1 cellular context compared by ENCODE assay signal in the genomic region with DNA sequence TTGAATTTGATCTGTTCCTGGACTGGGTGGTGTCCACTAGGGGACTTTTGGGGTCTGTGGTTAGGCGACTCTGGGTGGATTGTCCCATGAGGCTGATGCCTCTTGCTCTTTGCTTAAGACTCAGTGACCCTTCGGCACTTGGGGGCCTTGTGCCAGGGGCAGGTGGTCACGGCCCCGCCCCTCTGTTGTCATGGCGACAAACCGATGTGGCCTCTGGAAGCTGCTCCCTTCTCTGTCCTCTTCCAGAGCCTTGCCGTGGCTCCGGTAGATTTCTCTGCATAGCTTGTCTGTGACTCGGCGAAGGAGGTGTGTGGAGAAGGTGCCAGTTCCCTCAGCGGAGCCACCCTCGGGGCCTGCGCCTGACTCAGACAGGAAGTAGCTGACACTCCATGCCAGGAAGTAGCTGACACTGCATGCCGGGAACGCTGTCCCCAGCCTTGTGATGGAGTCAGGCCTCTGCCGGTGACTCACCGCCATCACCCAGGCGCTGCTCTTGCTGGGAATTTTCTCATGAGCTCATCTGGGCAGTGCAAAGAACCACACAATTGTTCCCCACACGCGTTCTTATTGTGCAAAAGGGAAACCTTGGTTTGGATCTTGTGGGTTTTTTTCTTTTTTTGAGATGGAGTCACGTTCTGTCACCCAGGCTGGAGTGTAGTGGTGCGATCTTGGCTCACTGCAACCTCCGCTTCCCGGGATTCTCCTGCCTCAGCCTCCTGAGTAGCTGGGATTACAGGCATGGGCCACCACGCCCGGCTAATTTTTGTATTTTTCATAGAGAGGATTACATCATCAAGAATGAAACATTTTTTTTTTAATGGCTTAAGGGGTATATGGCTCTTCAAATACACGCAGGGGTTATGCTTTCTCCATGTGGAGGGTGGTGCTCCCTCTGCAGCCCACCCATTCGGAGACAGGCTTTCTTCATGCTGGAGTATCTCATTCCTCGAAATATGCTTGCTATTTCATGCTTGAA.
TF ChIP-seq lines count a peak whose summit lies in the region.

No MANE protein-coding gene starts in this region.

TF ChIP-seq in K562, 482 proteins besides CTCF, POLR2A, EP300 and RAD21 (continued from another document and continues in another):
- TF ChIP-seq, protein P1, sequence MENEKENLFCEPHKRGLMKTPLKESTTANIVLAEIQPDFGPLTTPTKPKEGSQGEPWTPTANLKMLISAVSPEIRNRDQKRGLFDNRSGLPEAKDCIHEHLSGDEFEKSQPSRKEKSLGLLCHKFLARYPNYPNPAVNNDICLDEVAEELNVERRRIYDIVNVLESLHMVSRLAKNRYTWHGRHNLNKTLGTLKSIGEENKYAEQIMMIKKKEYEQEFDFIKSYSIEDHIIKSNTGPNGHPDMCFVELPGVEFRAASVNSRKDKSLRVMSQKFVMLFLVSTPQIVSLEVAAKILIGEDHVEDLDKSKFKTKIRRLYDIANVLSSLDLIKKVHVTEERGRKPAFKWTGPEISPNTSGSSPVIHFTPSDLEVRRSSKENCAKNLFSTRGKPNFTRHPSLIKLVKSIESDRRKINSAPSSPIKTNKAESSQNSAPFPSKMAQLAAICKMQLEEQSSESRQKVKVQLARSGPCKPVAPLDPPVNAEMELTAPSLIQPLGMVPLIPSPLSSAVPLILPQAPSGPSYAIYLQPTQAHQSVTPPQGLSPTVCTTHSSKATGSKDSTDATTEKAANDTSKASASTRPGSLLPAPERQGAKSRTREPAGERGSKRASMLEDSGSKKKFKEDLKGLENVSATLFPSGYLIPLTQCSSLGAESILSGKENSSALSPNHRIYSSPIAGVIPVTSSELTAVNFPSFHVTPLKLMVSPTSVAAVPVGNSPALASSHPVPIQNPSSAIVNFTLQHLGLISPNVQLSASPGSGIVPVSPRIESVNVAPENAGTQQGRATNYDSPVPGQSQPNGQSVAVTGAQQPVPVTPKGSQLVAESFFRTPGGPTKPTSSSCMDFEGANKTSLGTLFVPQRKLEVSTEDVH (IDR thresholded peaks at IDR 0.05; ENCODE audit: low read depth, partially characterized antibody): peak; percentile 37
- no peak for TF ChIP-seq BCL6 (CRISPR knock-in tag; IDR thresholded peaks at IDR 0.05)
- TF ChIP-seq KLF1 (tag; IDR thresholded peaks at IDR 0.05): peak; percentile 51; the same call in 1 of the 2 replicates
- peak; percentile 66; the same call in 1 of the 2 replicates for TF ChIP-seq C11orf30 (IDR thresholded peaks at IDR 0.05; ENCODE audit: low read depth)
- peak in 1 of 2 experiments; percentile 53; a peak in 3 of 4 replicates for TF ChIP-seq NRF1 (conservative IDR thresholded peaks at IDR 0.05 in 1 of 2, IDR thresholded peaks at IDR 0.05 in 1 of 2)
- no peak for TF ChIP-seq NUFIP1 (IDR thresholded peaks at IDR 0.05; ENCODE audit: partially characterized antibody)
- no peak for TF ChIP-seq E2F3 (CRISPR knock-in tag; IDR thresholded peaks at IDR 0.05)
- TF ChIP-seq, protein P2, sequence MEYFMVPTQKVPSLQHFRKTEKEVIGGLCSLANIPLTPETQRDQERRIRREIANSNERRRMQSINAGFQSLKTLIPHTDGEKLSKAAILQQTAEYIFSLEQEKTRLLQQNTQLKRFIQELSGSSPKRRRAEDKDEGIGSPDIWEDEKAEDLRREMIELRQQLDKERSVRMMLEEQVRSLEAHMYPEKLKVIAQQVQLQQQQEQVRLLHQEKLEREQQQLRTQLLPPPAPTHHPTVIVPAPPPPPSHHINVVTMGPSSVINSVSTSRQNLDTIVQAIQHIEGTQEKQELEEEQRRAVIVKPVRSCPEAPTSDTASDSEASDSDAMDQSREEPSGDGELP (CRISPR knock-in tag; IDR thresholded peaks at IDR 0.05; ENCODE audit: borderline replicate concordance): peak; percentile 57; the same call in 1 of the 2 replicates
- peak; percentile 60 for TF ChIP-seq PHF20 (IDR thresholded peaks at IDR 0.05; ENCODE audit: partially characterized antibody)
- no peak for TF ChIP-seq GTF2F1 (IDR thresholded peaks at IDR 0.05; ENCODE audit: low read depth, low read length)
- TF ChIP-seq SMAD3 (CRISPR knock-in tag; conservative IDR thresholded peaks at IDR 0.05): no peak
- TF ChIP-seq JUND (IDR thresholded peaks at IDR 0.05; ENCODE audit: borderline replicate concordance, low read depth, low read length): peak; percentile 89
- TF ChIP-seq JUND (tag; IDR thresholded peaks at IDR 0.05; ENCODE audit: borderline replicate concordance, low read depth, low read length): peak; percentile 86
- TF ChIP-seq, protein P3, sequence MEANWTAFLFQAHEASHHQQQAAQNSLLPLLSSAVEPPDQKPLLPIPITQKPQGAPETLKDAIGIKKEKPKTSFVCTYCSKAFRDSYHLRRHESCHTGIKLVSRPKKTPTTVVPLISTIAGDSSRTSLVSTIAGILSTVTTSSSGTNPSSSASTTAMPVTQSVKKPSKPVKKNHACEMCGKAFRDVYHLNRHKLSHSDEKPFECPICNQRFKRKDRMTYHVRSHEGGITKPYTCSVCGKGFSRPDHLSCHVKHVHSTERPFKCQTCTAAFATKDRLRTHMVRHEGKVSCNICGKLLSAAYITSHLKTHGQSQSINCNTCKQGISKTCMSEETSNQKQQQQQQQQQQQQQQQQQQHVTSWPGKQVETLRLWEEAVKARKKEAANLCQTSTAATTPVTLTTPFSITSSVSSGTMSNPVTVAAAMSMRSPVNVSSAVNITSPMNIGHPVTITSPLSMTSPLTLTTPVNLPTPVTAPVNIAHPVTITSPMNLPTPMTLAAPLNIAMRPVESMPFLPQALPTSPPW (CRISPR knock-in tag; IDR thresholded peaks at IDR 0.05): peak; percentile 33
- TF ChIP-seq ETV1 (tag; conservative IDR thresholded peaks at IDR 0.05; ENCODE audit: low read depth): peak; percentile 81
- TF ChIP-seq KHSRP (IDR thresholded peaks at IDR 0.05): no peak
- no peak for TF ChIP-seq SREBF1 (IDR thresholded peaks at IDR 0.05; ENCODE audit: borderline replicate concordance, low read depth, low read length)
- TF ChIP-seq ZC3H4 (CRISPR knock-in tag; IDR thresholded peaks at IDR 0.05; ENCODE audit: borderline replicate concordance): no peak
- no peak for TF ChIP-seq ZNF780A (CRISPR knock-in tag; IDR thresholded peaks at IDR 0.05)
- TF ChIP-seq ZNF143 (CRISPR knock-in tag; IDR thresholded peaks at IDR 0.05): peak; percentile 74
- no peak for TF ChIP-seq ZKSCAN3 (CRISPR knock-in tag; IDR thresholded peaks at IDR 0.05)
- TF ChIP-seq GABPB1 (CRISPR knock-in tag; IDR thresholded peaks at IDR 0.05): peak; percentile 87
- TF ChIP-seq ILF3 (IDR thresholded peaks at IDR 0.05; ENCODE audit: borderline replicate concordance): no peak
- TF ChIP-seq, protein P4, sequence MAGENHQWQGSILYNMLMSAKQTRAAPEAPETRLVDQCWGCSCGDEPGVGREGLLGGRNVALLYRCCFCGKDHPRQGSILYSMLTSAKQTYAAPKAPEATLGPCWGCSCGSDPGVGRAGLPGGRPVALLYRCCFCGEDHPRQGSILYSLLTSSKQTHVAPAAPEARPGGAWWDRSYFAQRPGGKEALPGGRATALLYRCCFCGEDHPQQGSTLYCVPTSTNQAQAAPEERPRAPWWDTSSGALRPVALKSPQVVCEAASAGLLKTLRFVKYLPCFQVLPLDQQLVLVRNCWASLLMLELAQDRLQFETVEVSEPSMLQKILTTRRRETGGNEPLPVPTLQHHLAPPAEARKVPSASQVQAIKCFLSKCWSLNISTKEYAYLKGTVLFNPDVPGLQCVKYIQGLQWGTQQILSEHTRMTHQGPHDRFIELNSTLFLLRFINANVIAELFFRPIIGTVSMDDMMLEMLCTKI (IDR thresholded peaks at IDR 0.05; ENCODE audit: partially characterized antibody): no peak
- no peak for TF ChIP-seq HLTF (IDR thresholded peaks at IDR 0.05)
- TF ChIP-seq TCF7 (IDR thresholded peaks at IDR 0.05; ENCODE audit: borderline replicate concordance): no peak
- no peak for TF ChIP-seq ZNF280B (CRISPR knock-in tag; IDR thresholded peaks at IDR 0.05)
- 0 out of 4 replicates have a peak, but pooled peaks of 1 of the 2 experiments have one; percentile 37 for TF ChIP-seq ZNF639 (CRISPR knock-in tag; conservative IDR thresholded peaks at IDR 0.05 in 1 of 2, IDR thresholded peaks at IDR 0.05 in 1 of 2)
- no peak for TF ChIP-seq ZNF232 (CRISPR knock-in tag; IDR thresholded peaks at IDR 0.05)
- TF ChIP-seq, protein P5, sequence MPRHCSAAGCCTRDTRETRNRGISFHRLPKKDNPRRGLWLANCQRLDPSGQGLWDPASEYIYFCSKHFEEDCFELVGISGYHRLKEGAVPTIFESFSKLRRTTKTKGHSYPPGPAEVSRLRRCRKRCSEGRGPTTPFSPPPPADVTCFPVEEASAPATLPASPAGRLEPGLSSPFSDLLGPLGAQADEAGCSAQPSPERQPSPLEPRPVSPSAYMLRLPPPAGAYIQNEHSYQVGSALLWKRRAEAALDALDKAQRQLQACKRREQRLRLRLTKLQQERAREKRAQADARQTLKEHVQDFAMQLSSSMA (CRISPR knock-in tag; IDR thresholded peaks at IDR 0.05): no peak
- no peak for TF ChIP-seq ZNF444 (CRISPR knock-in tag; IDR thresholded peaks at IDR 0.05)
- no peak for TF ChIP-seq TAF15 (IDR thresholded peaks at IDR 0.05; ENCODE audit: low read depth, low read length)
- peak; percentile 73 for TF ChIP-seq CREM (IDR thresholded peaks at IDR 0.05; ENCODE audit: low read depth)
- TF ChIP-seq, protein P6, sequence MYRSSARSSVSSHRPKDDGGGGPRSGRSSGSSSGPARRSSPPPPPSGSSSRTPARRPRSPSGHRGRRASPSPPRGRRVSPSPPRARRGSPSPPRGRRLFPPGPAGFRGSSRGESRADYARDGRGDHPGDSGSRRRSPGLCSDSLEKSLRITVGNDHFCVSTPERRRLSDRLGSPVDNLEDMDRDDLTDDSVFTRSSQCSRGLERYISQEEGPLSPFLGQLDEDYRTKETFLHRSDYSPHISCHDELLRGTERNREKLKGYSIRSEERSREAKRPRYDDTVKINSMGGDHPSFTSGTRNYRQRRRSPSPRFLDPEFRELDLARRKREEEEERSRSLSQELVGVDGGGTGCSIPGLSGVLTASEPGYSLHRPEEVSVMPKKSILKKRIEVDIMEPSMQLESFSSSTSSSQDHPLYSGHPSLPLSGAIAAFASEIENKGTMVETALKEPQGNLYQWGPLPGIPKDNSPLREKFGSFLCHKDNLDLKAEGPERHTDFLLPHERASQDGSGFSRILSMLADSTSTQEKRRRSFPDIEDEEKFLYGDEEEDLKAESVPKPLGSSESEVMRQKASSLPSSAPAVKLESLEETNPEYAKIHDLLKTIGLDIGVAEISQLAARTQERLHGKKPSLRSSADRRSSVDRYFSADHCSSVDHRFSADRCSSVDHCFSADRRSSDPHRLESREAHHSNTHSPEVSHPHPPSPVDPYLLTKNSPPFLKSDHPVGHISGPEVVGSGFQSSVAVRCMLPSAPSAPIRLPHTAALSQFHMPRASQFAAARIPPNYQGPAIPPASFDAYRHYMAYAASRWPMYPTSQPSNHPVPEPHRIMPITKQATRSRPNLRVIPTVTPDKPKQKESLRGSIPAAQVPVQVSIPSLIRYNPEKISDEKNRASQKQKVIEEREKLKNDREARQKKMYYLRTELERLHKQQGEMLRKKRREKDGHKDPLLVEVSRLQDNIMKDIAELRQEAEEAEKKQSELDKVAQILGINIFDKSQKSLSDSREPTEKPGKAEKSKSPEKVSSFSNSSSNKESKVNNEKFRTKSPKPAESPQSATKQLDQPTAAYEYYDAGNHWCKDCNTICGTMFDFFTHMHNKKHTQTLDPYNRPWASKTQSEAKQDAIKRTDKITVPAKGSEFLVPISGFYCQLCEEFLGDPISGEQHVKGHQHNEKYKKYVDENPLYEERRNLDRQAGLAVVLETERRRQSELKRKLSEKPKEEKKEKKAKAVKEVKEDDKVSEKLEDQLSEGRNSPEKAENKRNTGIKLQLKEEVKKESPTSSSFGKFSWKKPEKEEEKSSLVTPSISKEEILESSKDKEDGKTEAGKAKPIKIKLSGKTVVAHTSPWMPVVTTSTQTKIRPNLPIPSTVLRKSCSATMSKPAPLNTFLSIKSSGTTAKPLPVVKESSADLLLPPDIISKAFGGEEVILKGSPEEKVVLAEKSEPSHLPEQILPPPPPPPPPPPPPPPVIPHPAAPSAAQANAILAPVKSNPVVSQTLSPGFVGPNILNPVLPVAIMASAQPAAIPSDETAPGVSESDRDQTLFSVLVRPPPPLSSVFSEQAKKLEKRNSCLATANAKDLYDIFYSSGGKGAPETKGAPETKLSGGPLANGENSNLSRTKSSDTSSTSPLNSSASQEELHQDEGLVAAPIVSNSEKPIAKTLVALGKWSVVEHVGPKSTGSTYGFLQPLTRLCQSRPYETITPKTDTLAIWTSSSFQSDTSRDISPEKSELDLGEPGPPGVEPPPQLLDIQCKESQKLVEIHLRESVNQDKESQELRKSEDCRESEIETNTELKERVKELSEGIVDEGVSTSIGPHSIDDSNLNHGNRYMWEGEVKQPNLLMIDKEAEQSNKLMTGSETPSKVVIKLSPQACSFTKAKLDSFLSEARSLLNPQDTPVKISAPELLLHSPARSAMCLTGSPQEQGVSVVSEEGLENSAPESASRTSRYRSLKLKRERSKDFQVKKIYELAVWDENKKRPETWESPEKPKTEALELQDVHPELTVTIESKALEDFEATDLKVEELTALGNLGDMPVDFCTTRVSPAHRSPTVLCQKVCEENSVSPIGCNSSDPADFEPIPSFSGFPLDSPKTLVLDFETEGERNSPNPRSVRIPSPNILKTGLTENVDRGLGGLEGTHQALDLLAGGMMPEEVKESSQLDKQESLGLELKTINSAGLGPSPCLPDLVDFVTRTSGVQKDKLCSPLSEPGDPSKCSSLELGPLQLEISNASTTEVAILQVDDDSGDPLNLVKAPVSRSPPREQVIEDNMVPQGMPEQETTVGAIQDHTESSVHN (IDR thresholded peaks at IDR 0.05; ENCODE audit: borderline replicate concordance in 1 of 2, low read depth in 1 of 2): no peak
- TF ChIP-seq PHF8 (IDR thresholded peaks at IDR 0.05; ENCODE audit: borderline replicate concordance, low read length): peak; percentile 22; the same call in 1 of the 2 replicates
- TF ChIP-seq HMG20A (CRISPR knock-in tag; conservative IDR thresholded peaks at IDR 0.05): no peak
